1 cellular context compared by ENCODE assay signal in genomic region chr1:234963180-234963903, GRCh38.
TF ChIP-seq lines count a peak whose summit lies in the region.

No MANE protein-coding gene starts in this region.

TF ChIP-seq in K562, 482 proteins besides CTCF, POLR2A, EP300 and RAD21 (continued from another document and continues in another):
- TF ChIP-seq ZBTB40 (IDR thresholded peaks at IDR 0.05) (peak; percentile 55), ZBTB40 (CRISPR knock-in tag; IDR thresholded peaks at IDR 0.05) (no peak), ZNF444 (CRISPR knock-in tag; IDR thresholded peaks at IDR 0.05) (no peak), E2F3 (CRISPR knock-in tag; IDR thresholded peaks at IDR 0.05) (peak; percentile 83), NONO (IDR thresholded peaks at IDR 0.05; ENCODE audit: low read depth in 2 of 2, low read length in 1 of 2) (no peak), ATF7 (IDR thresholded peaks at IDR 0.05) (peak; percentile 38), JUN (IDR thresholded peaks at IDR 0.05; ENCODE audit: borderline replicate concordance, low read depth, low read length) (peak; percentile 4; the same call in 1 of the 2 replicates), JUN (CRISPR knock-in tag; IDR thresholded peaks at IDR 0.05; ENCODE audit: borderline replicate concordance) (no peak), NFYB (IDR thresholded peaks at IDR 0.05; ENCODE audit: extremely low read depth, insufficient read length) (no peak), MAFF (IDR thresholded peaks at IDR 0.05; ENCODE audit: low read length) (no peak; the same call in 1 of the 2 replicates), ELF1 (tag; IDR thresholded peaks at IDR 0.05) (peak; percentile 92), MAFG (tag; conservative IDR thresholded peaks at IDR 0.05) (peak; percentile 39), CBX1 (IDR thresholded peaks at IDR 0.05; ENCODE audit: low read depth) (peak; percentile 38; the same call in 1 of the 2 replicates), ESRRB (CRISPR knock-in tag; IDR thresholded peaks at IDR 0.05; ENCODE audit: borderline replicate concordance) (no peak), FOXP4 (CRISPR knock-in tag; IDR thresholded peaks at IDR 0.05; ENCODE audit: borderline replicate concordance) (no peak), L3MBTL2 (IDR thresholded peaks at IDR 0.05) (peak; percentile 82), ZNF263 (CRISPR knock-in tag; IDR thresholded peaks at IDR 0.05; ENCODE audit: borderline replicate concordance) (no peak), RB1 (IDR thresholded peaks at IDR 0.05; ENCODE audit: low read depth) (0 out of 2 replicates have a peak, but pooled peaks have one; percentile 37), ZNF24 (IDR thresholded peaks at IDR 0.05) (no peak), ELF4 (CRISPR knock-in tag; IDR thresholded peaks at IDR 0.05) (peak; percentile 35; the same call in 1 of the 2 replicates), C11orf30 (IDR thresholded peaks at IDR 0.05; ENCODE audit: low read depth) (no peak), GMEB1 (CRISPR knock-in tag; IDR thresholded peaks at IDR 0.05) (peak; percentile 53; the same call in 1 of the 2 replicates), STAT6 (CRISPR knock-in tag; IDR thresholded peaks at IDR 0.05) (0 out of 2 replicates have a peak, but pooled peaks have one; percentile 38), CTBP1 (IDR thresholded peaks at IDR 0.05; ENCODE audit: borderline replicate concordance) (no peak; the same call in 1 of the 2 replicates), TEAD4 (IDR thresholded peaks at IDR 0.05; ENCODE audit: low read length) (peak; percentile 34; the same call in 1 of the 2 replicates), TEAD4 (CRISPR knock-in tag; IDR thresholded peaks at IDR 0.05; ENCODE audit: borderline replicate concordance) (no peak), ZNF561 (CRISPR knock-in tag; conservative IDR thresholded peaks at IDR 0.05) (no peak; the same call in 1 of the 2 replicates), ZNF165 (CRISPR knock-in tag; IDR thresholded peaks at IDR 0.05; ENCODE audit: borderline replicate concordance) (peak; percentile 74; the same call in 1 of the 2 replicates), SFPQ (IDR thresholded peaks at IDR 0.05; ENCODE audit: low read depth, low read length) (no peak), ZNF79 (CRISPR knock-in tag; IDR thresholded peaks at IDR 0.05; ENCODE audit: low read depth) (peak; percentile 83), ZNF764 (CRISPR knock-in tag; IDR thresholded peaks at IDR 0.05; ENCODE audit: low read depth) (no peak), SREBF2 (CRISPR knock-in tag; IDR thresholded peaks at IDR 0.05) (no peak), FIP1L1 (IDR thresholded peaks at IDR 0.05; ENCODE audit: low read depth, low read length, poor library complexity, severe bottlenecking) (no peak), ZNF175 (CRISPR knock-in tag; IDR thresholded peaks at IDR 0.05; ENCODE audit: low read depth) (peak; percentile 98), ESRRA (IDR thresholded peaks at IDR 0.05; ENCODE audit: borderline replicate concordance, low read depth) (peak; percentile 88; the same call in 1 of the 2 replicates), CBX2 (IDR thresholded peaks at IDR 0.05; ENCODE audit: insufficient read depth, low read length, poor library complexity, severe bottlenecking) (no peak), RBFOX2 (IDR thresholded peaks at IDR 0.05; ENCODE audit: low read depth, low read length) (peak; percentile 45; the same call in 1 of the 2 replicates), CBX3 (IDR thresholded peaks at IDR 0.05; ENCODE audit: borderline replicate concordance in 1 of 2, low read length in 2 of 2) (peak in 1 of 2 experiments; percentile 43; a peak in 1 of 3 replicates), ETV1 (tag; conservative IDR thresholded peaks at IDR 0.05; ENCODE audit: low read depth) (peak; percentile 67), ZBTB33 (CRISPR knock-in tag; IDR thresholded peaks at IDR 0.05) (no peak), NEUROD1 (IDR thresholded peaks at IDR 0.05; ENCODE audit: borderline replicate concordance, low read depth, low read length, partially characterized antibody) (peak; percentile 43), ZNF589 (CRISPR knock-in tag; IDR thresholded peaks at IDR 0.05; ENCODE audit: low read depth) (peak; percentile 98), TFAP4 (CRISPR knock-in tag; IDR thresholded peaks at IDR 0.05; ENCODE audit: borderline replicate concordance) (0 out of 2 replicates have a peak, but pooled peaks have one; percentile 47)
